13 cellular contexts compared by ENCODE assay signal in genomic region chr18:58581265-58581664, GRCh38. TPM values are rescaled to one million over a fixed set of nuclear protein-coding genes. Genes with fewer than 3 reads are reported as not detected.
DNase-seq lines count a peak whose midpoint lies in the region; ATAC-seq and TF ChIP-seq lines count a peak whose summit lies in the region.
"Had no signal": no experiment of that assay in that cellular context is flagged by ENCODE, and none has a peak within 500 bp of the region (broad histone marks: within the 10 kb centered on the region; RNA-seq: fewer than 3 reads in every experiment).

No MANE protein-coding gene starts in this region.

- H3K4me2 ChIP-seq in GM23248 (ENCODE audit: unreplicated experiment) (peak overlapping the region; percentile 70), fibroblast of lung (ENCODE audit: extremely low read depth, insufficient read depth, low read length) (no peak overlapping the region)

- no peak for TF ChIP-seq CTCF in fibroblast of lung (conservative IDR thresholded peaks at IDR 0.05 in 1 of 2, IDR thresholded peaks at IDR 0.05 in 1 of 2; ENCODE audit: low read depth in 1 of 2, low read length in 2 of 2)
- no peak for TF ChIP-seq CTCF in psoas muscle (IDR thresholded peaks at IDR 0.05)

- no peaks in the 10 kb centered on the region for H3K36me3 ChIP-seq in GM23248 (ENCODE audit: low read depth)
- no peaks in the 10 kb centered on the region for H3K36me3 ChIP-seq in fibroblast of lung (ENCODE audit: control insufficient read depth, insufficient read depth, low read length)
- H3K36me3 ChIP-seq in psoas muscle (ENCODE audit: insufficient read depth in 1 of 2, low read depth in 1 of 2): no peaks in the 10 kb centered on the region

- H2AFZ ChIP-seq in GM23248: 0 out of 2 replicates have a peak overlapping the region, but pooled peaks have one; percentile 8
- no peak overlapping the region for H2AFZ ChIP-seq in fibroblast of lung (ENCODE audit: low read length)

- WGBS in GM23248 (ENCODE audit: low coverage in 1 of 2, low lambda C conversion rate in 2 of 2, missing lambda C conversion rate in 2 of 2), 2 experiments: 1% methylated on average over 5 of the region's 5 CpGs
- 38 to 55% (median 42%) methylated on average over 5 of the region's 5 CpGs for WGBS in psoas muscle, 3 donors

- no peaks in the 10 kb centered on the region for H3K9me2 ChIP-seq in GM23248 (ENCODE audit: insufficient read depth)

- peak overlapping the region; percentile 97 for H3K27ac ChIP-seq in GM23248
- peak overlapping the region; percentile 26 for H3K27ac ChIP-seq in fibroblast of lung (ENCODE audit: insufficient read depth, low read length)
- H3K27ac ChIP-seq in psoas muscle: peak overlapping the region; percentile 92
- H3K27ac ChIP-seq: SK-N-MC had no signal

- intact Hi-C loops in psoas muscle (cut with DNase I): loop anchor here in 1 of 2 donors (5.0 kb wide), 1 partner anchor 34 kb away; no protein-coding TSS in a partner anchor

- peaks cover 63% of the 10 kb centered on the region for H3K4me1 ChIP-seq in GM23248 (ENCODE audit: insufficient read depth)
- H3K4me1 ChIP-seq in fibroblast of lung (ENCODE audit: control insufficient read depth, extremely low read depth, insufficient read depth, low read length): peaks cover 22% of the 10 kb centered on the region
- H3K4me1 ChIP-seq in psoas muscle: peaks cover 32% of the 10 kb centered on the region

- ATAC-seq in psoas muscle (peak; percentile 17 to 44 (median 40)), HG03439 (IDR thresholded peaks at IDR 0.05; ENCODE audit: unreplicated experiment) (no peak)

- H3K9me3 ChIP-seq in GM23248 (ENCODE audit: low read depth) (no peaks in the 10 kb centered on the region), fibroblast of lung (ENCODE audit: control insufficient read depth, insufficient read depth, low read depth, low read length) (no peaks in the 10 kb centered on the region), psoas muscle (no peaks in the 10 kb centered on the region)

- no peaks in the 10 kb centered on the region for H3K27me3 ChIP-seq in GM23248 (replicated peaks; ENCODE audit: insufficient read depth)
- no peaks in the 10 kb centered on the region for H3K27me3 ChIP-seq in fibroblast of lung (ENCODE audit: control insufficient read depth, insufficient read depth, low read length)
- H3K27me3 ChIP-seq in psoas muscle (ENCODE audit: insufficient read depth in 3 of 3, low read length in 2 of 3): no peaks in the 10 kb centered on the region

- DNase-seq in GM23248 (peak; percentile 98), RPMI7951 (ENCODE audit: low read depth) (peak; percentile 98), fibroblast of lung (ENCODE audit: low read depth in 2 of 2) (peak; percentile 65 to 97), psoas muscle (peak in 1 of 2 donors; percentile 61), NCI-H128 (lab: John Stamatoyannopoulos, UW; ENCODE audit: unreplicated experiment) (no peak), Kasumi-1 (lab: John Stamatoyannopoulos, UW) (no peak), nucleus accumbens (lab: John Stamatoyannopoulos, UW) (no peak)
- DNase-seq: head of caudate nucleus; naive B cell; stimulated activated CD4-positive, alpha-beta T cell treated with anti-CD3 and anti-CD28 coated beads, Interleukin-2, amount 100 ng/mL, for 24 hours had no signal

- H4K20me1 ChIP-seq in GM23248 (ENCODE audit: insufficient read depth) (no peaks in the 10 kb centered on the region), fibroblast of lung (ENCODE audit: control insufficient read depth, extremely low read depth, insufficient read depth, low read length) (no peaks in the 10 kb centered on the region)

- H3K4me3 ChIP-seq in GM23248: peak overlapping the region; percentile 96; the same call in 1 of the 2 replicates
- H3K4me3 ChIP-seq in fibroblast of lung (replicated peaks in 1 of 4; ENCODE audit: control extremely low read depth in 1 of 4, insufficient read depth in 1 of 4, low read depth in 3 of 4, low read length in 4 of 4): no peak overlapping the region
- H3K4me3 ChIP-seq in psoas muscle: no peak overlapping the region
- H3K4me3 ChIP-seq: SK-N-MC had no signal

- peaks cover 74% of the 10 kb centered on the region for H3F3A ChIP-seq in GM23248 (ENCODE audit: insufficient read depth)

- in situ Hi-C loops in GM23248 (cut with MboI): no loop called here

- peak overlapping the region; percentile 39; the same call in 1 of the 2 replicates for H3K9ac ChIP-seq in GM23248
- H3K9ac ChIP-seq in fibroblast of lung (ENCODE audit: insufficient read depth, low read length): no peak overlapping the region

- H3K79me2 ChIP-seq in GM23248 (ENCODE audit: insufficient read depth): peaks cover 25% of the 10 kb centered on the region
- H3K79me2 ChIP-seq in fibroblast of lung (ENCODE audit: control insufficient read depth, insufficient read depth, low read length): peaks cover 10% of the 10 kb centered on the region

RNA-seq across cellular contexts. Expression of gene ALPK2, which starts 47.6 kb away (rescaled TPM):
- total RNA-seq in GM23248 (2014; rRNA removed; shearing (Covaris generic)): 85.0 and 98.6 TPM in 2 replicates
- 41.2 and 55.1 TPM in 2 replicates for polyA plus RNA-seq in GM23248 (2016; fragmentation: Nextera tagmentation; extraction: Ambion mirVana)
- 13.6 and 16.6 TPM in 2 replicates for total RNA-seq in RPMI7951 (2014; rRNA removed; shearing (Covaris generic))
- 6.9 and 12.1 TPM in 2 replicates for total RNA-seq in fibroblast of lung
- 2.4 and 44.1 TPM in 2 replicates for polyA plus RNA-seq in fibroblast of lung
- polyA plus RNA-seq in fibroblast of lung (2012): 1.6 and 33.1 TPM in 2 replicates
- 2.9 and 24.3 TPM in 2 replicates for polyA minus RNA-seq in fibroblast of lung (ENCODE audit: low replicate concordance)
- total RNA-seq in psoas muscle: 100 to 1,000 TPM in 1 of 4 donors, 10 to 100 TPM in 3; 53.8 to 108 (median 63.4) TPM
- polyA plus RNA-seq in psoas muscle: 10 to 100 TPM in 2 of 3 donors, 1 to 10 TPM in 1; 9.6 to 34.1 (median 22.0) TPM
- total RNA-seq: HT-29 had no signal

Comparison
In these comparisons a context has a peak if more than half of its experiments do, and no peak if none do; other contexts are left out.
1. DNase-seq: peak in GM23248 (single experiment), RPMI7951 (single experiment) and fibroblast of lung (2 of 2); none in NCI-H128 (single experiment), Kasumi-1 (0 of 2) and nucleus accumbens (0 of 56).
2. H3K27ac ChIP-seq: peak in every context shown above with its lines; median percentile 97 in GM23248; 92 in psoas muscle; 26 in fibroblast of lung.